In the genomic region with DNA sequence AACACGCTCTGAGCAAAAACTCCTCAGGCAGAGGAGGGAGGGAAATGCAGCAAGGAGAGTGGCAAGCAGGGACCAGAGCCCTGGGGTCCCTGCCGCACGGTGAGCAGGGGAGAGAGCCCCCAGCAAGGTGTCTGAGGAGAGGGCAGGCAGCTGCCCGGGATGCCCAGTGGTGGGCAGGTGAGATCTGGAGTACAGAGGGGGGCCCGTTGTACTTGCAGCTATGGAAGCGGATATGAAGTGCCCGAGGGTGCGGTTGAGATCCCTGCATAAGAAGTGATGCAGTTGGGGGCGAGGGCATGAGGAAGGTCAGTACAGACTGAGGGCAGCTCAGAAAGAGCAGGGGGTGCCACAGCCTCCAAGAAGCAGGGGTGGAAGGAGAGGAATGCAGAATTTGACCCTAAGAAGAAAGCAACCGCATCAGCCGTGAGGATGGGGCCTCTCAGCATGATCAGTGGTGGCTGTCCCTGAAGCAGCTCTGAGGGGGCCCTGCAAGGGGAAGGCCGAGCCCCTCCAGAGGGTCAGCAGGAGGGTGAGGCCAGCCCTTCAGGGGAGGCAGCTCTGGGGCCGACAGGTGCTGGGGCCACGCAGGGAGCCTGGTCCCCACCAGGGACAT, we compare ENCODE assay signal across 1 cellular context.
TF ChIP-seq lines count a peak whose summit lies in the region.

No MANE protein-coding gene starts in this region.

TF ChIP-seq in GM23338, 12 proteins besides CTCF, POLR2A, EP300 and RAD21 (continued from another document):
- no peak for TF ChIP-seq CREB1 (CRISPR knock-in tag; IDR thresholded peaks at IDR 0.05; ENCODE audit: low read depth)
- no peak for TF ChIP-seq ZNF462 (CRISPR knock-in tag; IDR thresholded peaks at IDR 0.05)
